Comparison of ENCODE assay signal across 27 cellular contexts in genomic region chr5:75089662-75090061, GRCh38.
"Had no signal": no experiment of that assay in that cellular context is flagged by ENCODE, and none has a peak within 500 bp of the region (broad histone marks: within the 10 kb centered on the region; RNA-seq: fewer than 3 reads in every experiment).

No MANE protein-coding gene starts in this region.

- H3K4me3 ChIP-seq: ascending aorta, body of pancreas, Peyer's patch, SJCRH30 had no signal

- H3K27ac Mint-ChIP-seq: activated CD8-positive, alpha-beta memory T cell treated with anti-CD3 and anti-CD28 coated beads, Interleukin-2, amount 10 ng/mL, durations not matched to agents 7 days and 5 days; activated T-helper 2 cell treated with anti-CD3 and anti-CD28 coated beads, Interferon-gamma antibody, Interleukin-2, Interleukin-4, amounts not matched to agents 10 μg/mL and 5 μg/mL and 100 μg/mL, durations not matched to agents 14 hours and 24 hours and 36 hours had no signal

- H3K9ac ChIP-seq: SK-N-SH had no signal

- H3K27me3 ChIP-seq: ascending aorta, body of pancreas, Peyer's patch, SJCRH30 had no signal

- H3K4me1 ChIP-seq: ascending aorta, body of pancreas, Peyer's patch, SJCRH30 had no signal

- H3K27ac ChIP-seq: ascending aorta, body of pancreas, Peyer's patch, RWPE1, SJCRH30, VCaP had no signal

- ATAC-seq: activated CD8-positive, alpha-beta memory T cell treated with anti-CD3 and anti-CD28 coated beads, Interleukin-2, amount 10 ng/mL, durations not matched to agents 7 days and 5 days; body of pancreas had no signal

- H3K9me3 ChIP-seq: ascending aorta, body of pancreas, Peyer's patch, SJCRH30, SK-N-SH had no signal

- H3K4me2 ChIP-seq: SK-N-SH had no signal

- H3K36me3 Mint-ChIP-seq: activated CD8-positive, alpha-beta memory T cell treated with anti-CD3 and anti-CD28 coated beads, Interleukin-2, amount 10 ng/mL, durations not matched to agents 7 days and 5 days had no signal

- H3K9me3 Mint-ChIP-seq: activated T-cell treated with anti-CD3 and anti-CD28 coated beads, Interleukin-2, amount 50 U/mL, for 4 hours; activated T-helper 2 cell treated with anti-CD3 and anti-CD28 coated beads, Interferon-gamma antibody, Interleukin-2, Interleukin-4, amounts not matched to agents 10 μg/mL and 5 μg/mL and 100 μg/mL, durations not matched to agents 14 hours and 24 hours and 36 hours had no signal

- H3K4me3 Mint-ChIP-seq: activated CD8-positive, alpha-beta memory T cell treated with anti-CD3 and anti-CD28 coated beads, Interleukin-2, amount 10 ng/mL, durations not matched to agents 7 days and 5 days; activated T-cell treated with anti-CD3 and anti-CD28 coated beads, Interleukin-2, amount 50 U/mL, for 4 hours had no signal

- DNase-seq: activated CD4-positive, CD25-positive, alpha-beta regulatory T cell; activated CD8-positive, alpha-beta memory T cell treated with anti-CD3 and anti-CD28 coated beads, Interleukin-2, amount 10 ng/mL, durations not matched to agents 7 days and 5 days; activated gamma-delta T cell treated with Interleukin-2 at 50 U/mL for 16 hours; activated naive CD4-positive, alpha-beta T cell treated with anti-CD3 and anti-CD28 coated beads, Interleukin-2, amount 50 U/mL, for 16 hours; activated T-cell treated with anti-CD3 and anti-CD28 coated beads, Interleukin-2, amount 50 U/mL, for 4 hours; amniotic stem cell; body of pancreas; Kasumi-1; KBM-7; NCI-H1092; NCI-H1417 treated with DMSO at 0.1 percent for 48 hours; NCI-H1694 treated with DMSO at 0.1 percent for 48 hours; NCI-H2029 treated with DMSO at 0.1 percent for 48 hours; NCI-H345; NCI-H510A; NCI-H526 treated with DMSO at 0.1 percent for 48 hours; NCI-H82; OCI-M1; Peyer's patch; Right ventricle myocardium superior; SK-N-SH; T-helper 1 cell had no signal

- H3K36me3 ChIP-seq: ascending aorta, Peyer's patch, SJCRH30 had no signal
